ENCODE assay signal across 13 cellular contexts in genomic region chr15:56871180-56871579, GRCh38. TPM values are rescaled to one million over a fixed set of nuclear protein-coding genes. Genes with fewer than 3 reads are reported as not detected.
A peak's percentile ranks its signal among the peaks of the same experiment; 100 is the strongest.
DNase-seq lines count a peak whose midpoint lies in the region; ATAC-seq, FAIRE-seq and TF ChIP-seq lines count a peak whose summit lies in the region.
"Had no signal": no experiment of that assay in that cellular context is flagged by ENCODE, and none has a peak within 500 bp of the region (broad histone marks: within the 10 kb centered on the region; RNA-seq: fewer than 3 reads in every experiment).

No MANE protein-coding gene starts in this region.

- H3K27ac ChIP-seq in H1 (ENCODE audit: low read depth, low read length) (no peak overlapping the region), sigmoid colon (no peak overlapping the region), MM.1S (ENCODE audit: low read length) (no peak overlapping the region)
- H3K27ac ChIP-seq: ovary had no signal

- no peak overlapping the region for H3K14ac ChIP-seq in H1 (ENCODE audit: insufficient read length)

- WGBS in H1 (ENCODE audit: extremely low coverage in 1 of 2, insufficient coverage in 1 of 2, insufficient read length in 1 of 2, insufficient replicate concordance in 2 of 2, low coverage in 1 of 2, low lambda C conversion rate in 2 of 2, missing lambda C conversion rate in 1 of 2), 2 experiments: 90% methylated on average over 1 of the region's 1 CpG; no CpG with 5 or more reads in 1 of the 2 experiments
- WGBS in sigmoid colon, 2 donors: 80 to 92% methylated on average over 1 of the region's 1 CpG

- no peaks in the 10 kb centered on the region for H3K9me3 Mint-ChIP-seq in mesothelial cell of epicardium
- no peaks in the 10 kb centered on the region for H3K9me3 Mint-ChIP-seq in activated naive CD8-positive, alpha-beta T cell treated with anti-CD3 and anti-CD28 coated beads, Interleukin-2, amount 50 U/mL, for 24 hours
- H3K9me3 Mint-ChIP-seq: CD4-positive, CD25-positive, alpha-beta regulatory T cell had no signal

- H3K56ac ChIP-seq in H1 (replicated peaks; ENCODE audit: insufficient read length, low read depth, low read length): no peak overlapping the region

- TF ChIP-seq RAD21 in H1 (IDR thresholded peaks at IDR 0.05 in 1 of 2, conservative IDR thresholded peaks at IDR 0.05 in 1 of 2; ENCODE audit: low read depth in 2 of 2, low read length in 2 of 2): no peak

- H3K4me1 ChIP-seq in H1 (replicated peaks in 1 of 4; ENCODE audit: control insufficient read depth in 3 of 4, insufficient read depth in 4 of 4, low read length in 3 of 4) (peaks cover 0 to 6% (median 0%) of the 10 kb centered on the region in 4 experiments; a peak in 3 of 7 replicates), sigmoid colon (peaks cover 0 to 21% (median 16%) of the 10 kb centered on the region in 4 donors), MM.1S (ENCODE audit: low read length) (no peaks in the 10 kb centered on the region)

- TF ChIP-seq CTCF in AG09319 (IDR thresholded peaks at IDR 0.05; ENCODE audit: low read depth, low read length) (no peak), H1 (IDR thresholded peaks at IDR 0.05; ENCODE audit: control extremely low read depth in 1 of 3, insufficient read depth in 1 of 3, low read depth in 1 of 3, low read length in 3 of 3) (no peak), mesothelial cell of epicardium (IDR thresholded peaks at IDR 0.05; ENCODE audit: unreplicated experiment) (no peak), sigmoid colon (IDR thresholded peaks at IDR 0.05) (no peak), MM.1S (IDR thresholded peaks at IDR 0.05; ENCODE audit: low read length) (no peak)

- no peak overlapping the region for H3K4me3 Mint-ChIP-seq in mesothelial cell of epicardium
- H3K4me3 Mint-ChIP-seq in activated naive CD8-positive, alpha-beta T cell treated with anti-CD3 and anti-CD28 coated beads, Interleukin-2, amount 50 U/mL, for 24 hours: no peak overlapping the region
- H3K4me3 Mint-ChIP-seq: CD4-positive, CD25-positive, alpha-beta regulatory T cell had no signal

- no peaks in the 10 kb centered on the region for H3K36me3 Mint-ChIP-seq in mesothelial cell of epicardium
- H3K36me3 Mint-ChIP-seq in activated naive CD8-positive, alpha-beta T cell treated with anti-CD3 and anti-CD28 coated beads, Interleukin-2, amount 50 U/mL, for 24 hours (ENCODE audit: low read depth): no peaks in the 10 kb centered on the region
- H3K36me3 Mint-ChIP-seq: CD4-positive, CD25-positive, alpha-beta regulatory T cell had no signal

- no peaks in the 10 kb centered on the region for H3K79me1 ChIP-seq in H1 (ENCODE audit: low read depth, low read length)

- peaks cover 15% of the 10 kb centered on the region for H3K4me1 Mint-ChIP-seq in mesothelial cell of epicardium
- H3K4me1 Mint-ChIP-seq in activated naive CD8-positive, alpha-beta T cell treated with anti-CD3 and anti-CD28 coated beads, Interleukin-2, amount 50 U/mL, for 24 hours: no peaks in the 10 kb centered on the region
- H3K4me1 Mint-ChIP-seq: CD4-positive, CD25-positive, alpha-beta regulatory T cell had no signal

- H3K4ac ChIP-seq in H1 (replicated peaks; ENCODE audit: insufficient read length, low read depth, low read length): no peak overlapping the region

- no peaks in the 10 kb centered on the region for H3F3A ChIP-seq in MM.1S (ENCODE audit: insufficient read depth, low read length)

- DNase-seq in AG09319 (ENCODE audit: extremely low read depth, low read depth) (peak; percentile 34), NCI-H226 (peak; percentile 74), H1 (ENCODE audit: low read depth in 1 of 2, low spot score in 2 of 2) (no peak), mesothelial cell of epicardium (ENCODE audit: low spot score in 2 of 2, unreplicated experiment in 2 of 2) (no peak), sigmoid colon (no peak), MM.1S (no peak)
- no peak for DNase-seq in activated naive CD8-positive, alpha-beta T cell treated with anti-CD3 and anti-CD28 coated beads, Interleukin-2, amount 50 U/mL, for 24 hours
- DNase-seq: CD4-positive, CD25-positive, alpha-beta regulatory T cell; Kasumi-1; NCI-H82; ovary had no signal

- H2BK12ac ChIP-seq in H1 (ENCODE audit: low read depth, low read length): no peak overlapping the region

- H2AFZ ChIP-seq in H1 (ENCODE audit: low read length) (no peak overlapping the region), MM.1S (ENCODE audit: low read length) (no peak overlapping the region)

- H2BK20ac ChIP-seq in H1 (ENCODE audit: low read length): no peak overlapping the region

- H4K20me1 ChIP-seq in H1 (replicated peaks in 1 of 2; ENCODE audit: control insufficient read depth in 1 of 2, insufficient read depth in 2 of 2, low read length in 2 of 2): no peaks in the 10 kb centered on the region
- H4K20me1 ChIP-seq in MM.1S (ENCODE audit: insufficient read depth, low read length): no peaks in the 10 kb centered on the region

- no peak overlapping the region for H3K23ac ChIP-seq in H1 (ENCODE audit: insufficient read length)

- H2BK5ac ChIP-seq in H1 (ENCODE audit: low read depth, low read length): no peak overlapping the region

- no peaks in the 10 kb centered on the region for H3K27me3 Mint-ChIP-seq in mesothelial cell of epicardium (ENCODE audit: low read depth)
- no peaks in the 10 kb centered on the region for H3K27me3 Mint-ChIP-seq in activated naive CD8-positive, alpha-beta T cell treated with anti-CD3 and anti-CD28 coated beads, Interleukin-2, amount 50 U/mL, for 24 hours

- H3K9ac ChIP-seq in H1 (replicated peaks in 1 of 4; ENCODE audit: extremely low read depth in 1 of 4, low read depth in 3 of 4, low read length in 3 of 4) (no peak overlapping the region), MM.1S (ENCODE audit: low read length) (no peak overlapping the region)

- peak overlapping the region; percentile 51 for H3K27ac Mint-ChIP-seq in mesothelial cell of epicardium
- H3K27ac Mint-ChIP-seq in activated naive CD8-positive, alpha-beta T cell treated with anti-CD3 and anti-CD28 coated beads, Interleukin-2, amount 50 U/mL, for 24 hours: no peak overlapping the region
- H3K27ac Mint-ChIP-seq: CD4-positive, CD25-positive, alpha-beta regulatory T cell had no signal

- H2BK120ac ChIP-seq in H1 (replicated peaks; ENCODE audit: low read depth, low read length): no peak overlapping the region

- H4K8ac ChIP-seq in H1 (ENCODE audit: extremely low read depth, insufficient read depth, low read length): no peak overlapping the region

- no peaks in the 10 kb centered on the region for H3K9me3 ChIP-seq in H1 (ENCODE audit: insufficient read depth in 2 of 2, low read depth in 1 of 2, low read length in 1 of 2)
- no peaks in the 10 kb centered on the region for H3K9me3 ChIP-seq in sigmoid colon
- H3K9me3 ChIP-seq in MM.1S (replicated peaks; ENCODE audit: insufficient read depth, low read length): no peaks in the 10 kb centered on the region
- H3K9me3 ChIP-seq: ovary had no signal

- no peak overlapping the region for H2AK5ac ChIP-seq in H1 (ENCODE audit: low read depth, low read length)

- H3K4me2 ChIP-seq in H1 (ENCODE audit: insufficient read depth in 1 of 2, low read depth in 2 of 2, low read length in 2 of 2) (no peak overlapping the region), MM.1S (ENCODE audit: low read depth, low read length) (no peak overlapping the region)

- no peak overlapping the region for H3K18ac ChIP-seq in H1 (ENCODE audit: extremely low read depth, low read length)

- no peak overlapping the region for H4K91ac ChIP-seq in H1 (replicated peaks; ENCODE audit: insufficient read length, low read length)

- no peak for FAIRE-seq in H1 (lab: Jason Lieb, UNC)
- FAIRE-seq: GM12891 had no signal

- no peak overlapping the region for H2BK15ac ChIP-seq in H1 (ENCODE audit: low read length)

- H3K27me3 ChIP-seq in H1 (replicated peaks in 1 of 4; ENCODE audit: control insufficient read depth in 3 of 4, extremely low read depth in 1 of 4, insufficient read depth in 3 of 4, low read length in 3 of 4) (no peaks in the 10 kb centered on the region), sigmoid colon (no peaks in the 10 kb centered on the region), MM.1S (replicated peaks; ENCODE audit: insufficient read depth, low read length) (no peaks in the 10 kb centered on the region)
- H3K27me3 ChIP-seq: ovary had no signal

- H3K79me2 ChIP-seq in H1 (ENCODE audit: control insufficient read depth in 1 of 2, insufficient read depth in 2 of 2, low read length in 2 of 2) (no peaks in the 10 kb centered on the region), MM.1S (ENCODE audit: low read length) (no peaks in the 10 kb centered on the region)

- TF ChIP-seq EP300 in H1 (IDR thresholded peaks at IDR 0.05; ENCODE audit: borderline replicate concordance in 1 of 2, low read depth in 2 of 2, low read length in 2 of 2) (no peak), sigmoid colon (IDR thresholded peaks at IDR 0.05) (no peak)

- intact Hi-C loops in sigmoid colon (cut with DNase I): no loop called here

- CTCF ChIA-PET in H1 (lab: Charles Lee; ENCODE audit: partially characterized antibody): interaction anchor here (0.8 to 7.1 kb wide), 4 partner anchors 13 to 378 kb away, joined by 3 to 113 read pairs (median 24); no protein-coding TSS in a partner anchor

- H3K4me3 ChIP-seq in H1 (ENCODE audit: extremely low read depth in 1 of 4, insufficient read depth in 2 of 4, low read depth in 3 of 4, low read length in 4 of 4): no peak overlapping the region
- no peak overlapping the region for H3K4me3 ChIP-seq in sigmoid colon
- H3K4me3 ChIP-seq in MM.1S (ENCODE audit: low read length): no peak overlapping the region
- H3K4me3 ChIP-seq: ovary had no signal

- H3K23me2 ChIP-seq in H1 (ENCODE audit: low read depth, low read length): no peaks in the 10 kb centered on the region

- H4K5ac ChIP-seq in H1 (ENCODE audit: insufficient read length, low read depth, low read length): no peak overlapping the region

- H3K36me3 ChIP-seq in H1 (ENCODE audit: control insufficient read depth in 2 of 4, insufficient read depth in 4 of 4, low read length in 3 of 4): no peaks in the 10 kb centered on the region
- H3K36me3 ChIP-seq in sigmoid colon: no peaks in the 10 kb centered on the region
- no peaks in the 10 kb centered on the region for H3K36me3 ChIP-seq in MM.1S (replicated peaks; ENCODE audit: insufficient read depth, low read length)
- H3K36me3 ChIP-seq: ovary had no signal

- no peaks in the 10 kb centered on the region for H3K9me2 ChIP-seq in MM.1S (replicated peaks; ENCODE audit: insufficient read depth, low read length)

- ATAC-seq in activated naive CD8-positive, alpha-beta T cell treated with anti-CD3 and anti-CD28 coated beads, Interleukin-2, amount 50 U/mL, for 24 hours: no peak
- no peak for ATAC-seq in HG02571 (IDR thresholded peaks at IDR 0.05; ENCODE audit: unreplicated experiment)

- POLR2A ChIA-PET in H1 (lab: Charles Lee; ENCODE audit: partially characterized antibody): interaction anchor here (0.8 to 2.5 kb wide), 2 partner anchors 14 to 47 kb away, joined by 4 to 9 read pairs; partner anchors contain the start of gene TCF12

- TF ChIP-seq POLR2A in H1 (IDR thresholded peaks at IDR 0.05; ENCODE audit: control extremely low read depth in 1 of 2, low read depth in 2 of 2, low read length in 2 of 2): no peak
- TF ChIP-seq POLR2A in sigmoid colon (IDR thresholded peaks at IDR 0.05): no peak

RNA-seq across cellular contexts. Expression of gene TCF12, which starts 47.3 kb away (rescaled TPM):
- total RNA-seq in H1 (2021; fragmentation: NEBNext Ultra II Directional; extraction: Animal tissue kit (Norgen Biotek cat#: 25700)): 90.9 and 101 TPM in 2 replicates
- polyA plus RNA-seq in H1 (2011; rRNA removed) (85.8 and 95.9 TPM in 2 replicates), sigmoid colon (10 to 100 TPM; 13.2 to 21.8 (median 15.7) TPM)
- 49.9 TPM for polyA plus RNA-seq in H1 (2011; cell fraction: cytosol; rRNA removed)
- polyA plus RNA-seq in H1 (2011; cell fraction: nucleus; rRNA removed): 85.0 TPM
- 43.7 to 62.1 TPM (median 48.9 TPM) in 4 replicates for polyA plus RNA-seq in H1 (2012, experiment 1 of 2)
- 2.3 TPM for polyA plus RNA-seq in H1 (2012, experiment 2 of 2)
- polyA plus RNA-seq in H1 (2013, experiment 1 of 2): 38.2 TPM
- polyA plus RNA-seq in H1 (2013, experiment 2 of 2): 37.4 TPM
- 187 and 255 TPM in 2 replicates for polyA minus RNA-seq in H1 (2011; rRNA and poly(A)+ RNA removed)
- polyA minus RNA-seq in H1 (2011; cell fraction: cytosol; rRNA and poly(A)+ RNA removed): 67.1 TPM
- 203 TPM for polyA minus RNA-seq in H1 (2011; cell fraction: nucleus; rRNA and poly(A)+ RNA removed)
- total RNA-seq in mesothelial cell of epicardium (188 to 194 TPM (median 192 TPM) in 3 replicates), sigmoid colon (100 to 1,000 TPM in 2 of 4 donors, 10 to 100 TPM in 2; 77.8 to 147 (median 119) TPM)

Comparison
In these comparisons a context has a peak if more than half of its experiments do, and no peak if none do; other contexts are left out.
1. DNase-seq: peak in AG09319 (single experiment) and NCI-H226 (single experiment); none in H1 (0 of 2), mesothelial cell of epicardium (0 of 2), sigmoid colon (single experiment), activated naive CD8-positive, alpha-beta T cell treated with anti-CD3 and anti-CD28 coated beads, Interleukin-2, amount 50 U/mL, for 24 hours (single experiment) and MM.1S (single experiment).